ENCODE assay signal across 17 cellular contexts in the genomic region with DNA sequence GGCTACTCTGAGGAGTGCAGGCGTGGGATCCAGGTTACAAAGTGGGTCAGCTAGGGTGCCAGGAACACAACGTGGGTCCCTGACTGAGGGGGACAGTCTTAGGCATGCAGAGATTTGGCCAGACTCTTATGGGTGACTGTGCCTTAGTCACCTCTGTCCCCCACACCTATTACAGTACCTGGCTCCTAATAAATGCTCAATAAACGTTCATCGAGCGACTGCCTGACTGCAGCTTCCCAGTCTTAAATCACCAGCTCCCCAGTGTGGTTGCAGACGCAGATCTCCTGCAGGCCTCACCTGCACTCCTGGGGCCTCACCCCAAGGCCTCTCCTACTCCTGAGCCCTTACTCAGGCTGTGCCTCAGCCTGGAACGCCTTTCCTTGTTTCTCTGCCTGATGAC. TPM values are rescaled to one million over a fixed set of nuclear protein-coding genes. Genes with fewer than 3 reads are reported as not detected.
A peak's percentile ranks its signal among the peaks of the same experiment; 100 is the strongest.
DNase-seq lines count a peak whose midpoint lies in the region; ATAC-seq and TF ChIP-seq lines count a peak whose summit lies in the region.
"Had no signal": no experiment of that assay in that cellular context is flagged by ENCODE, and none has a peak within 500 bp of the region (broad histone marks: within the 10 kb centered on the region; RNA-seq: fewer than 3 reads in every experiment).

No MANE protein-coding gene starts in this region.

- H3T11ph ChIP-seq in H9 (ENCODE audit: low read length), result no peak overlapping the region

- no peak overlapping the region for H2BK5ac ChIP-seq in H9 (ENCODE audit: insufficient read length, low read length)

- H3K4me3 ChIP-seq in spleen, result no peak overlapping the region
- H3K4me3 ChIP-seq: MG63, smooth muscle cell, suprapubic skin, uterus had no signal

- no peak overlapping the region for H2BK120ac ChIP-seq in H9 (ENCODE audit: low read depth, low read length, poor library complexity, severe bottlenecking)

- H3K4ac ChIP-seq in H9 (ENCODE audit: low read depth, low read length), result no peak overlapping the region

- H3K23ac ChIP-seq in H9 (ENCODE audit: insufficient read length, low read depth, low read length), result no peak overlapping the region

- TF ChIP-seq POLR2A in spleen (IDR thresholded peaks at IDR 0.05), result no peak

- H3K27ac ChIP-seq in spleen, result peak overlapping the region in 4 of 8 donors; percentile 27 to 99 (median 46)
- no peak overlapping the region for H3K27ac ChIP-seq in H9 (ENCODE audit: insufficient read length, low read depth, low read length)
- H3K27ac ChIP-seq: neutrophil, suprapubic skin, uterus had no signal

- DNase-seq in activated naive CD4-positive, alpha-beta T cell treated with anti-CD3 and anti-CD28 coated beads, Interleukin-2, amount 10 ng/mL, durations not matched to agents 7 days and 5 days, result no peak
- DNase-seq in activated naive CD4-positive, alpha-beta T cell (lab: John Stamatoyannopoulos, UW), result no peak
- DNase-seq in T-cell, result no peak
- DNase-seq in central memory CD8-positive, alpha-beta T cell (ENCODE audit: low spot score in 2 of 2), result no peak
- no peak for DNase-seq in stimulated activated naive B cell treated with anti-CD40 and anti-IgM and Interleukin-4, amounts not matched to agents 10 μg/mL and 1 μg/mL and 100 μg/mL, for 72 hours
- DNase-seq in spleen, result no peak
- no peak for DNase-seq in H9
- DNase-seq: ACHN, MG63, RPMI8226, uterus had no signal

- WGBS in spleen, 5 donors, result 79 to 94% (median 87%) methylated on average over 7 of the region's 7 CpGs
- WGBS in H9 (ENCODE audit: extremely low coverage, insufficient read length, low lambda C conversion rate), result no CpG with 5 or more reads among the region's 7 CpGs

- H3K14ac ChIP-seq in H9 (ENCODE audit: insufficient read depth, low read length), result no peak overlapping the region; the same call in 1 of the 2 replicates

- no peak overlapping the region for H4K91ac ChIP-seq in H9 (ENCODE audit: insufficient read length, low read depth, low read length)

- no peaks in the 10 kb centered on the region for H3K9me3 ChIP-seq in spleen
- no peaks in the 10 kb centered on the region for H3K9me3 ChIP-seq in H9 (ENCODE audit: control insufficient read depth, low read depth, low read length)
- H3K9me3 ChIP-seq: MG63, neutrophil, suprapubic skin, uterus had no signal

- TF ChIP-seq CTCF in spleen (IDR thresholded peaks at IDR 0.05 in 8 of 11, conservative IDR thresholded peaks at IDR 0.05 in 3 of 11), result no peak
- TF ChIP-seq CTCF in H9 (conservative IDR thresholded peaks at IDR 0.05), result no peak

- no peak overlapping the region for H2BK12ac ChIP-seq in H9 (ENCODE audit: insufficient read length, low read depth, low read length)

- intact Hi-C loops in spleen (cut with DNase I; ENCODE audit: low total_unique reads), result no loop called here

- peaks cover 22% of the 10 kb centered on the region for H3K36me3 Mint-ChIP-seq in activated naive CD4-positive, alpha-beta T cell treated with anti-CD3 and anti-CD28 coated beads, Interleukin-2, amount 10 ng/mL, durations not matched to agents 7 days and 5 days
- H3K36me3 Mint-ChIP-seq in T-cell (peaks cover 10% of the 10 kb centered on the region), H9 (ENCODE audit: insufficient read depth in 1 of 3, low read depth in 3 of 3) (no peaks in the 10 kb centered on the region)
- peaks cover 16% of the 10 kb centered on the region for H3K36me3 Mint-ChIP-seq in central memory CD8-positive, alpha-beta T cell (ENCODE audit: insufficient read depth)
- no peaks in the 10 kb centered on the region for H3K36me3 Mint-ChIP-seq in stimulated activated naive B cell treated with anti-CD40 and anti-IgM and Interleukin-4, amounts not matched to agents 10 μg/mL and 1 μg/mL and 100 μg/mL, for 72 hours

- H3K4me1 ChIP-seq in spleen, result peaks cover 21 to 64% (median 47%) of the 10 kb centered on the region in 6 donors
- peaks cover 3% of the 10 kb centered on the region; the same call in 1 of the 2 replicates for H3K4me1 ChIP-seq in H9 (ENCODE audit: insufficient read depth, low read length)

- H3K9me3 Mint-ChIP-seq in activated naive CD4-positive, alpha-beta T cell treated with anti-CD3 and anti-CD28 coated beads, Interleukin-2, amount 10 ng/mL, durations not matched to agents 7 days and 5 days, result no peaks in the 10 kb centered on the region
- H3K9me3 Mint-ChIP-seq in T-cell (no peaks in the 10 kb centered on the region), H9 (no peaks in the 10 kb centered on the region)
- no peaks in the 10 kb centered on the region for H3K9me3 Mint-ChIP-seq in central memory CD8-positive, alpha-beta T cell
- H3K9me3 Mint-ChIP-seq in stimulated activated naive B cell treated with anti-CD40 and anti-IgM and Interleukin-4, amounts not matched to agents 10 μg/mL and 1 μg/mL and 100 μg/mL, for 72 hours, result no peaks in the 10 kb centered on the region

- no peak overlapping the region for H3K18ac ChIP-seq in H9 (ENCODE audit: insufficient read length, low read depth, low read length)

- no peaks in the 10 kb centered on the region for H3K79me2 ChIP-seq in H9 (ENCODE audit: insufficient read depth, low read length)

- no peak overlapping the region for H3K56ac ChIP-seq in H9 (ENCODE audit: insufficient read length, low read depth, low read length)

- no peaks in the 10 kb centered on the region for H3K27me3 ChIP-seq in spleen (replicated peaks in 1 of 7)
- no peaks in the 10 kb centered on the region; the same call in 1 of the 2 replicates for H3K27me3 ChIP-seq in H9 (ENCODE audit: insufficient read depth, low read length)
- H3K27me3 ChIP-seq: MG63, neutrophil, suprapubic skin, uterus had no signal

- CTCF ChIA-PET in activated naive CD4-positive, alpha-beta T cell treated with anti-CD3 and anti-CD28 coated beads, Interleukin-2, amount 10 ng/mL, durations not matched to agents 7 days and 5 days (lab: Charles Lee), result interaction anchor here (1.0 to 1.6 kb wide), 4 partner anchors 9 to 113 kb away, joined by 3 to 12 read pairs (median 4); partner anchors contain the start of gene CBX6
- CTCF ChIA-PET in T-cell (lab: Charles Lee), result interaction anchor here in 1 of 2 donors (1.5 kb wide), 1 partner anchor 9 kb away, joined by 8 read pairs; no protein-coding TSS in a partner anchor

- H4K5ac ChIP-seq in H9 (ENCODE audit: insufficient read length, low read depth, low read length), result no peak overlapping the region

- peak overlapping the region; percentile 96 for H3K27ac Mint-ChIP-seq in activated naive CD4-positive, alpha-beta T cell treated with anti-CD3 and anti-CD28 coated beads, Interleukin-2, amount 10 ng/mL, durations not matched to agents 7 days and 5 days
- H3K27ac Mint-ChIP-seq in T-cell (peak overlapping the region; percentile 95 to 96), H9 (no peak overlapping the region)
- peak overlapping the region; percentile 17 for H3K27ac Mint-ChIP-seq in central memory CD8-positive, alpha-beta T cell (ENCODE audit: low read depth)
- H3K27ac Mint-ChIP-seq in stimulated activated naive B cell treated with anti-CD40 and anti-IgM and Interleukin-4, amounts not matched to agents 10 μg/mL and 1 μg/mL and 100 μg/mL, for 72 hours, result peak overlapping the region; percentile 33

- no peaks in the 10 kb centered on the region for H3K79me1 ChIP-seq in H9 (ENCODE audit: insufficient read depth, low read depth, low read length, poor library complexity, severe bottlenecking)

- H3K36me3 ChIP-seq in spleen, result no peaks in the 10 kb centered on the region
- H3K36me3 ChIP-seq: neutrophil, suprapubic skin, uterus had no signal

- H3K27me3 Mint-ChIP-seq in activated naive CD4-positive, alpha-beta T cell treated with anti-CD3 and anti-CD28 coated beads, Interleukin-2, amount 10 ng/mL, durations not matched to agents 7 days and 5 days, result no peaks in the 10 kb centered on the region
- H3K27me3 Mint-ChIP-seq in T-cell, result no peaks in the 10 kb centered on the region
- H3K27me3 Mint-ChIP-seq in central memory CD8-positive, alpha-beta T cell, result no peaks in the 10 kb centered on the region
- no peaks in the 10 kb centered on the region for H3K27me3 Mint-ChIP-seq in stimulated activated naive B cell treated with anti-CD40 and anti-IgM and Interleukin-4, amounts not matched to agents 10 μg/mL and 1 μg/mL and 100 μg/mL, for 72 hours
- peaks cover 3% of the 10 kb centered on the region for H3K27me3 Mint-ChIP-seq in H9 (ENCODE audit: low read depth)

- H2BK20ac ChIP-seq in H9 (ENCODE audit: low read depth, low read length, poor library complexity, severe bottlenecking), result no peak overlapping the region

- H3K4me1 Mint-ChIP-seq in activated naive CD4-positive, alpha-beta T cell treated with anti-CD3 and anti-CD28 coated beads, Interleukin-2, amount 10 ng/mL, durations not matched to agents 7 days and 5 days, result peaks cover 41% of the 10 kb centered on the region
- H3K4me1 Mint-ChIP-seq in T-cell, result peaks cover 33 to 39% (median 34%) of the 10 kb centered on the region in 3 donors
- H3K4me1 Mint-ChIP-seq in central memory CD8-positive, alpha-beta T cell, result peaks cover 37% of the 10 kb centered on the region
- peaks cover 31 to 44% of the 10 kb centered on the region in 2 donors for H3K4me1 Mint-ChIP-seq in stimulated activated naive B cell treated with anti-CD40 and anti-IgM and Interleukin-4, amounts not matched to agents 10 μg/mL and 1 μg/mL and 100 μg/mL, for 72 hours
- peaks cover 24 to 32% of the 10 kb centered on the region in 2 experiments for H3K4me1 Mint-ChIP-seq in H9

- H3K23me2 ChIP-seq in H9 (ENCODE audit: insufficient read length, low read depth, low read length, poor library complexity, severe bottlenecking), result peaks cover 11% of the 10 kb centered on the region

- H3K4me2 ChIP-seq in H9 (ENCODE audit: insufficient read depth, insufficient read length, low read length), result no peak overlapping the region
- H3K4me2 ChIP-seq: smooth muscle cell had no signal

- no peak overlapping the region for H2AK5ac ChIP-seq in H9 (ENCODE audit: insufficient read length, low read length)

- no peaks in the 10 kb centered on the region for H4K20me1 ChIP-seq in H9 (ENCODE audit: control insufficient read depth, insufficient read depth, insufficient read length)

- POLR2A ChIA-PET in T-cell (lab: Charles Lee), result interaction anchor here in 1 of 2 donors (0.6 kb wide), 1 partner anchor 1415 kb away, joined by 5 read pairs; no protein-coding TSS in a partner anchor

- no peak overlapping the region for H2AFZ ChIP-seq in H9 (ENCODE audit: low read length)

- no peak overlapping the region for H4K8ac ChIP-seq in H9 (replicated peaks; ENCODE audit: insufficient read length, low read depth, low read length)

- peak overlapping the region; percentile 97 for H3K4me3 Mint-ChIP-seq in activated naive CD4-positive, alpha-beta T cell treated with anti-CD3 and anti-CD28 coated beads, Interleukin-2, amount 10 ng/mL, durations not matched to agents 7 days and 5 days
- peak overlapping the region in 1 of 3 donors; percentile 91 for H3K4me3 Mint-ChIP-seq in T-cell
- H3K4me3 Mint-ChIP-seq in central memory CD8-positive, alpha-beta T cell, result peak overlapping the region; percentile 89
- no peak overlapping the region for H3K4me3 Mint-ChIP-seq in stimulated activated naive B cell treated with anti-CD40 and anti-IgM and Interleukin-4, amounts not matched to agents 10 μg/mL and 1 μg/mL and 100 μg/mL, for 72 hours
- H3K4me3 Mint-ChIP-seq in H9, result no peak overlapping the region

- H2BK15ac ChIP-seq in H9 (ENCODE audit: low read depth, low read length), result no peak overlapping the region

- ATAC-seq in T-cell (replicated peaks in 1 of 4), result no peak
- no peak for ATAC-seq in central memory CD8-positive, alpha-beta T cell (replicated peaks; ENCODE audit: extremely low read depth, poor library complexity, severe bottlenecking)
- ATAC-seq in stimulated activated naive B cell treated with anti-CD40 and anti-IgM and Interleukin-4, amounts not matched to agents 10 μg/mL and 1 μg/mL and 100 μg/mL, for 72 hours (replicated peaks), result no peak
- ATAC-seq in GM18517 (IDR thresholded peaks at IDR 0.05; ENCODE audit: unreplicated experiment), result no peak
- ATAC-seq: left lobe of liver, SK-N-SH treated with all-trans-retinoic acid at 6 μM for 48 hours had no signal

- H3K9ac ChIP-seq in H9 (ENCODE audit: extremely low read depth, insufficient read length, low read length), result no peak overlapping the region

RNA-seq across cellular contexts. Expression of gene SUN2, which starts 3.2 kb away (rescaled TPM):
- total RNA-seq in T-cell, result 1,000 to 10,000 TPM in 2 of 5 donors, 100 to 1,000 TPM in 3; 526 to 1,075 (median 979) TPM
- 100 to 1,000 TPM; 204 to 455 (median 220) TPM for total RNA-seq in spleen
- 10 to 100 TPM; 35.4 to 86.5 (median 38.9) TPM for polyA plus RNA-seq in spleen
- 12.0 and 12.1 TPM in 2 replicates for total RNA-seq in H9 (2021)

RNA-seq across cellular contexts. Expression of gene DNAL4, which starts 34.9 kb away (rescaled TPM):
- total RNA-seq in T-cell (10 to 100 TPM in 2 of 5 donors, 1 to 10 TPM in 3; 5.4 to 13.0 (median 8.8) TPM), spleen (10 to 100 TPM; 10.4 to 17.6 (median 13.9) TPM), H9 (2021) (8.3 and 8.9 TPM in 2 replicates)
- 10 to 100 TPM in 2 of 3 donors, 1 to 10 TPM in 1; 8.6 to 16.2 (median 10.6) TPM for polyA plus RNA-seq in spleen

RNA-seq across cellular contexts. Expression of gene GTPBP1, which starts 53.3 kb away (rescaled TPM):
- total RNA-seq in T-cell (100 to 1,000 TPM in 2 of 5 donors, 10 to 100 TPM in 3; 79.1 to 229 (median 83.3) TPM), spleen (100 to 1,000 TPM in 2 of 7 donors, 10 to 100 TPM in 5; 76.3 to 134 (median 98.8) TPM), H9 (2021) (108 TPM in 2 replicates)
- 10 to 100 TPM in 1 of 3 donors, 1 to 10 TPM in 2; 9.7 to 31.9 (median 9.9) TPM for polyA plus RNA-seq in spleen

RNA-seq across cellular contexts. Expression of gene JOSD1, which starts 58.3 kb away (rescaled TPM):
- total RNA-seq in T-cell (100 to 1,000 TPM in 2 of 5 donors, 10 to 100 TPM in 3; 78.4 to 164 (median 83.5) TPM), spleen (10 to 100 TPM; 28.5 to 54.2 (median 36.4) TPM), H9 (2021) (18.3 and 19.2 TPM in 2 replicates)
- 10 to 100 TPM; 10.1 to 16.3 (median 13.8) TPM for polyA plus RNA-seq in spleen

Comparison
In these comparisons a context has a peak if more than half of its experiments do, and no peak if none do; other contexts are left out.
1. H3K27ac Mint-ChIP-seq: peak in activated naive CD4-positive, alpha-beta T cell treated with anti-CD3 and anti-CD28 coated beads, Interleukin-2, amount 10 ng/mL, durations not matched to agents 7 days and 5 days (single experiment), T-cell (2 of 2), central memory CD8-positive, alpha-beta T cell (single experiment) and stimulated activated naive B cell treated with anti-CD40 and anti-IgM and Interleukin-4, amounts not matched to agents 10 μg/mL and 1 μg/mL and 100 μg/mL, for 72 hours (single experiment); none in H9 (0 of 3).
2. H3K4me3 Mint-ChIP-seq: peak in activated naive CD4-positive, alpha-beta T cell treated with anti-CD3 and anti-CD28 coated beads, Interleukin-2, amount 10 ng/mL, durations not matched to agents 7 days and 5 days (single experiment) and central memory CD8-positive, alpha-beta T cell (single experiment); none in stimulated activated naive B cell treated with anti-CD40 and anti-IgM and Interleukin-4, amounts not matched to agents 10 μg/mL and 1 μg/mL and 100 μg/mL, for 72 hours (0 of 2) and H9 (0 of 2).
3. RNA of gene SUN2, which starts 3.2 kb away (total RNA-seq): 526 to 1,075 TPM in T-cell and 204 to 455 TPM in spleen; 12.0 to 12.1 TPM in H9; every median in the first group is over 10 times any median in the second.